In the genomic region with DNA sequence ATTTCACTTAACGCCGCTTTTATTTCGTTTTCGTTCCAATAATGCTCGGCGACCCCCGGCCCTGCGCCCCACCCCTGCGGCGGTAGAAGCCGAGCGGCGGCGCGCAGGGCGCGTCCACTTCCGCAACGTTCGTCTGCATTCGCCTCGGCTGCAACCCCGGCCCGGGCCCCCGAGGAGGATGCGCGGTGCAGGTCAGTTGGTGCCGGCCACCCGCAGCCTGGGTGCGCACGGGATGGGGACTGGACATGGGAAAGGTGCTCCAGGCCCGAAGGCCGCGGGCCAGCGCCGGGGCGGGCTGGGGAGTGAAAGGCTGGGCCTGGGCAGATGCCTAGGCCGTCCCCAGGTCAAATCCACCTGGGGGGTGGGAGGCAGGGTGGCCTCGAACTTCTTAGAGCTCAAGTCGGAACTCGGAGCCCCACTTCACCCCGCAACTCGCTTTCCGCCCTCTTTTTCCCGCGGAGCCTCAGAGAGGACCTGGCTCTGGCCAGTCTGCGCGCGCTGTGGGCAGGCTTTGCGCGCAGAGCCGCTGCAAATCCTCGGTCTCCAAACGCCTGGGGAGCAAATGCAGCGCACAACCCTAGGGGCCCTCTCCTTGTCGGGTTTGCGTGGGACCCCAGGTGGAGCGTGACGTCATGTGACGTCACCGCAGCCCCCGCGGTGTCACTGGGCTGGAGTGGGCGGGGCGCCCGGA, we compare ENCODE assay signal across 12 cellular contexts. TPM values are rescaled to one million over a fixed set of nuclear protein-coding genes. Genes with fewer than 3 reads are reported as not detected.
DNase-seq lines count a peak whose midpoint lies in the region; ATAC-seq and TF ChIP-seq lines count a peak whose summit lies in the region.
"Had no signal": no experiment of that assay in that cellular context is flagged by ENCODE, and none has a peak within 500 bp of the region (broad histone marks: within the 10 kb centered on the region; RNA-seq: fewer than 3 reads in every experiment).

No MANE protein-coding gene starts in this region.

- POLR2A ChIA-PET in activated CD8-positive, alpha-beta T cell treated with anti-CD3 and anti-CD28 coated beads, Interleukin-2, amount 10 ng/mL, durations not matched to agents 7 days and 5 days (lab: Charles Lee), result no interaction called here
- POLR2A ChIA-PET in activated CD8-positive, alpha-beta T cell treated with anti-CD3 and anti-CD28 coated beads for 36 hours (lab: Charles Lee), result no interaction called here

- peaks cover 76% of the 10 kb centered on the region for H3K27me3 Mint-ChIP-seq in activated CD8-positive, alpha-beta T cell treated with anti-CD3 and anti-CD28 coated beads, Interleukin-2, amount 10 ng/mL, durations not matched to agents 7 days and 5 days (ENCODE audit: low read depth)
- peaks cover 68% of the 10 kb centered on the region for H3K27me3 Mint-ChIP-seq in activated CD8-positive, alpha-beta T cell treated with anti-CD3 and anti-CD28 coated beads for 36 hours
- H3K27me3 Mint-ChIP-seq in T-helper 17 cell (peaks cover 62% of the 10 kb centered on the region), immature natural killer cell (ENCODE audit: low read depth in 3 of 3) (peaks cover 16 to 49% (median 44%) of the 10 kb centered on the region in 3 donors)

- no peak overlapping the region for H3K27ac Mint-ChIP-seq in activated CD8-positive, alpha-beta T cell treated with anti-CD3 and anti-CD28 coated beads, Interleukin-2, amount 10 ng/mL, durations not matched to agents 7 days and 5 days
- no peak overlapping the region for H3K27ac Mint-ChIP-seq in activated CD8-positive, alpha-beta T cell treated with anti-CD3 and anti-CD28 coated beads for 36 hours
- H3K27ac Mint-ChIP-seq in T-helper 17 cell (peak overlapping the region; percentile 5), immature natural killer cell (no peak overlapping the region)

- peak overlapping the region; percentile 42 for H3K4me3 Mint-ChIP-seq in activated CD8-positive, alpha-beta T cell treated with anti-CD3 and anti-CD28 coated beads, Interleukin-2, amount 10 ng/mL, durations not matched to agents 7 days and 5 days
- H3K4me3 Mint-ChIP-seq in activated CD8-positive, alpha-beta T cell treated with anti-CD3 and anti-CD28 coated beads for 36 hours, result no peak overlapping the region
- H3K4me3 Mint-ChIP-seq in T-helper 17 cell, result peak overlapping the region; percentile 85
- peak overlapping the region; percentile 65 to 88 (median 74) for H3K4me3 Mint-ChIP-seq in immature natural killer cell

- no peak for TF ChIP-seq CTCF in activated CD8-positive, alpha-beta T cell treated with anti-CD3 and anti-CD28 coated beads for 36 hours (IDR thresholded peaks at IDR 0.05)

- no peak for DNase-seq in activated CD8-positive, alpha-beta T cell treated with anti-CD3 and anti-CD28 coated beads, Interleukin-2, amount 10 ng/mL, durations not matched to agents 7 days and 5 days
- DNase-seq in activated CD8-positive, alpha-beta T cell treated with anti-CD3 and anti-CD28 coated beads for 36 hours, result no peak
- no peak for DNase-seq in T-helper 17 cell
- DNase-seq in immature natural killer cell, result no peak
- DNase-seq in stimulated activated CD8-positive, alpha-beta memory T cell treated with anti-CD3 and anti-CD28 coated beads, Interleukin-4, amount 100 ng/mL, for 48 hours, result peak; percentile 25
- DNase-seq: NCI-H187, SK-N-SH had no signal

- peaks cover 21% of the 10 kb centered on the region for H3K4me1 Mint-ChIP-seq in activated CD8-positive, alpha-beta T cell treated with anti-CD3 and anti-CD28 coated beads, Interleukin-2, amount 10 ng/mL, durations not matched to agents 7 days and 5 days (ENCODE audit: low read depth)
- H3K4me1 Mint-ChIP-seq in activated CD8-positive, alpha-beta T cell treated with anti-CD3 and anti-CD28 coated beads for 36 hours (ENCODE audit: low read depth), result peaks cover 26% of the 10 kb centered on the region
- peaks cover 30% of the 10 kb centered on the region for H3K4me1 Mint-ChIP-seq in T-helper 17 cell
- peaks cover 42 to 43% of the 10 kb centered on the region in 2 donors for H3K4me1 Mint-ChIP-seq in immature natural killer cell

- no peaks in the 10 kb centered on the region for H3K9me3 ChIP-seq in T-helper 17 cell (ENCODE audit: control insufficient read depth, low read length, poor library complexity, severe bottlenecking)
- H3K9me3 ChIP-seq: SK-N-SH had no signal

- intact Hi-C loops in activated CD8-positive, alpha-beta T cell treated with anti-CD3 and anti-CD28 coated beads for 36 hours (cut with micrococcal nuclease), result no loop called here

- CTCF ChIA-PET in activated CD8-positive, alpha-beta T cell treated with anti-CD3 and anti-CD28 coated beads, Interleukin-2, amount 10 ng/mL, durations not matched to agents 7 days and 5 days (lab: Charles Lee), result no interaction called here
- CTCF ChIA-PET in activated CD8-positive, alpha-beta T cell treated with anti-CD3 and anti-CD28 coated beads for 36 hours (lab: Charles Lee), result no interaction called here

- ATAC-seq in activated CD8-positive, alpha-beta T cell treated with anti-CD3 and anti-CD28 coated beads, Interleukin-2, amount 10 ng/mL, durations not matched to agents 7 days and 5 days, result no peak
- ATAC-seq in activated CD8-positive, alpha-beta T cell treated with anti-CD3 and anti-CD28 coated beads for 36 hours, result no peak
- ATAC-seq in T-helper 17 cell (no peak), GM21447 (IDR thresholded peaks at IDR 0.05; ENCODE audit: unreplicated experiment) (no peak), HG03460 (IDR thresholded peaks at IDR 0.05; ENCODE audit: unreplicated experiment) (no peak), GM19324 (IDR thresholded peaks at IDR 0.05; ENCODE audit: low FRiP score, unreplicated experiment) (no peak)

- H3K9me3 Mint-ChIP-seq in activated CD8-positive, alpha-beta T cell treated with anti-CD3 and anti-CD28 coated beads, Interleukin-2, amount 10 ng/mL, durations not matched to agents 7 days and 5 days (ENCODE audit: insufficient read depth), result no peaks in the 10 kb centered on the region
- no peaks in the 10 kb centered on the region for H3K9me3 Mint-ChIP-seq in activated CD8-positive, alpha-beta T cell treated with anti-CD3 and anti-CD28 coated beads for 36 hours
- peaks cover 0 to 3% (median 0%) of the 10 kb centered on the region in 6 donors for H3K9me3 Mint-ChIP-seq in immature natural killer cell

- peaks cover 7% of the 10 kb centered on the region for H3K36me3 Mint-ChIP-seq in activated CD8-positive, alpha-beta T cell treated with anti-CD3 and anti-CD28 coated beads, Interleukin-2, amount 10 ng/mL, durations not matched to agents 7 days and 5 days (ENCODE audit: low read depth)
- H3K36me3 Mint-ChIP-seq in activated CD8-positive, alpha-beta T cell treated with anti-CD3 and anti-CD28 coated beads for 36 hours (ENCODE audit: low read depth), result no peaks in the 10 kb centered on the region
- H3K36me3 Mint-ChIP-seq in T-helper 17 cell (ENCODE audit: low read depth) (peaks cover 11% of the 10 kb centered on the region), immature natural killer cell (peaks cover 0 to 5% (median 4%) of the 10 kb centered on the region in 3 donors)

RNA-seq across cellular contexts. Expression of gene TLX3, which starts 3.2 kb away (rescaled TPM):
- not detected for total RNA-seq in activated CD8-positive, alpha-beta T cell treated with anti-CD3 and anti-CD28 coated beads, Interleukin-2, amount 10 ng/mL, durations not matched to agents 7 days and 5 days
- total RNA-seq in activated CD8-positive, alpha-beta T cell treated with anti-CD3 and anti-CD28 coated beads for 36 hours, result not detected
- not detected for total RNA-seq in T-helper 17 cell
- polyA plus RNA-seq in immature natural killer cell, result not detected
- total RNA-seq: epithelial cell of proximal tubule, mononuclear cell had no signal
